16 cellular contexts compared by ENCODE assay signal in the genomic region with DNA sequence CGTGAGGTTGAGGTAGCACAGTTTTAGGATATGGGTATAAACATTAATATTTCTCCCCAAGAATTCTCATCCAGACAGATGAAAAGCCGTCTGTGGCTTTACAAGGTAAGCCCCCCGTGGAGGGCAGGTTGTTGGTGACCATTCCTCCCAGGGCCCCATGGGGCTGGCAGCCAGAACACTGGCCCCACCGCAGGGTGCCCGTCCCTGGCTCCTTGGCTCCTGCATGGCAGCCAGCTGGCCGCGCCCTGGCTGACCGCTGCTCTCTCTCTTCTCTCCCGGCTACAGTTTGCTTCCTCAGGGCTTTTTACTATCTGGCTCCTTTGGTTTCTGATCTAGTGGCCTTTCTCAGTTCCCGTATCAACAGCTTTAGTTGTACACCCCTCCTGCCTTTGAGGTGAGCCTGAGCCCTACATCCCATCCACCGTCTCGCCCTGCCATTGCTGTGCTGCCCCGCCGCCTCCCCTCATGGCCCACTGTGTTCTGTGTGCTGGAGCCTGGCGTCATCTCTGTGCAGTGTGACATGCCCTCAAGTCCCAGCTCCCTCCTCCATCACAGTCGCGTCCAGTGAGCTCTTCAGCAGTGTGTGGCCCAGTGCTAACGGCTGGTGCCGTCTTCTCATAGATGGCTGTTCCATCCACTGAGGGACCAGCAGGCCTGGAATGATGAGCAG. TPM values are rescaled to one million over a fixed set of nuclear protein-coding genes. Genes with fewer than 3 reads are reported as not detected.
A peak's percentile ranks its signal among the peaks of the same experiment; 100 is the strongest.
DNase-seq lines count a peak whose midpoint lies in the region; ATAC-seq, FAIRE-seq and TF ChIP-seq lines count a peak whose summit lies in the region.
"Had no signal": no experiment of that assay in that cellular context is flagged by ENCODE, and none has a peak within 500 bp of the region (broad histone marks: within the 10 kb centered on the region; RNA-seq: fewer than 3 reads in every experiment).

No MANE protein-coding gene starts in this region.

- H3K36me3 ChIP-seq in A673 (ENCODE audit: insufficient read depth, low read length, poor library complexity, severe bottlenecking): no peaks in the 10 kb centered on the region
- H3K36me3 ChIP-seq in CD4-positive, alpha-beta memory T cell (ENCODE audit: insufficient read depth, low read length): peaks cover 13% of the 10 kb centered on the region
- H3K36me3 ChIP-seq: pancreas had no signal

- H3K27ac ChIP-seq in A673 (ENCODE audit: low read depth, low read length, poor library complexity, severe bottlenecking): peak overlapping the region; percentile 24
- no peak overlapping the region for H3K27ac ChIP-seq in CD4-positive, alpha-beta memory T cell (ENCODE audit: low read depth, low read length)
- H3K27ac ChIP-seq: HL-60, pancreas, tibial nerve had no signal

- no peak overlapping the region for H3K4me3 ChIP-seq in A673 (ENCODE audit: low read depth, low read length, poor library complexity, severe bottlenecking)
- H3K4me3 ChIP-seq in CD4-positive, alpha-beta memory T cell (ENCODE audit: low read length in 2 of 2): no peak overlapping the region
- H3K4me3 ChIP-seq: pancreas, tibial nerve had no signal

- peak overlapping the region in 1 of 8 donors; percentile 31 for H3K4me3 Mint-ChIP-seq in CD4-positive, alpha-beta memory T cell
- no peak overlapping the region for H3K4me3 Mint-ChIP-seq in T-helper 17 cell
- H3K4me3 Mint-ChIP-seq in natural killer cell treated with Interleukin-12 subunit alpha and Interleukin-12 subunit beta and Interleukin-15 and Interleukin-18, amount 100 ng/mL, for 72 hours: no peak overlapping the region

- peaks cover 5 to 26% (median 17%) of the 10 kb centered on the region in 4 donors for H3K4me1 Mint-ChIP-seq in CD4-positive, alpha-beta memory T cell
- H3K4me1 Mint-ChIP-seq in T-helper 17 cell: peaks cover 22% of the 10 kb centered on the region
- H3K4me1 Mint-ChIP-seq in natural killer cell treated with Interleukin-12 subunit alpha and Interleukin-12 subunit beta and Interleukin-15 and Interleukin-18, amount 100 ng/mL, for 72 hours (ENCODE audit: low read depth in 2 of 2): peaks cover 21 to 28% of the 10 kb centered on the region in 2 donors

- CTCF ChIA-PET in A673 (lab: Charles Lee): no interaction called here
- CTCF ChIA-PET in CD4-positive, alpha-beta memory T cell (lab: Charles Lee; ENCODE audit: partially characterized antibody): interaction anchor here (0.9 kb wide), 1 partner anchor 26 kb away, joined by 3 read pairs; a partner anchor contains a TSS

- peak overlapping the region in 6 of 7 donors; percentile 17 to 82 (median 54) for H3K27ac Mint-ChIP-seq in CD4-positive, alpha-beta memory T cell
- peak overlapping the region; percentile 91 for H3K27ac Mint-ChIP-seq in T-helper 17 cell
- H3K27ac Mint-ChIP-seq in natural killer cell treated with Interleukin-12 subunit alpha and Interleukin-12 subunit beta and Interleukin-15 and Interleukin-18, amount 100 ng/mL, for 72 hours: peak overlapping the region; percentile 25 to 70

- H3K9me3 ChIP-seq in A673 (ENCODE audit: low read depth, low read length, poor library complexity, severe bottlenecking): no peaks in the 10 kb centered on the region
- H3K9me3 ChIP-seq in CD4-positive, alpha-beta memory T cell (ENCODE audit: control insufficient read depth in 1 of 2, low read length in 2 of 2): no peaks in the 10 kb centered on the region
- no peaks in the 10 kb centered on the region for H3K9me3 ChIP-seq in T-helper 17 cell (ENCODE audit: control insufficient read depth, low read length, poor library complexity, severe bottlenecking)
- H3K9me3 ChIP-seq: Caco-2, pancreas, tibial nerve had no signal

- no peak for TF ChIP-seq CTCF in A673 (conservative IDR thresholded peaks at IDR 0.05; ENCODE audit: low read depth, low read length)

- H3K27me3 ChIP-seq in A673 (replicated peaks; ENCODE audit: insufficient read depth, low read depth, low read length, poor library complexity): no peaks in the 10 kb centered on the region
- no peaks in the 10 kb centered on the region for H3K27me3 ChIP-seq in CD4-positive, alpha-beta memory T cell (ENCODE audit: insufficient read depth, low read length)
- H3K27me3 ChIP-seq: pancreas, tibial nerve had no signal

- ATAC-seq in T-helper 17 cell: no peak
- no peak for ATAC-seq in natural killer cell treated with Interleukin-12 subunit alpha and Interleukin-12 subunit beta and Interleukin-15 and Interleukin-18, amount 100 ng/mL, for 72 hours
- ATAC-seq in GM18909 (IDR thresholded peaks at IDR 0.05; ENCODE audit: poor library complexity, unreplicated experiment): no peak
- ATAC-seq: pancreas had no signal

- H3K9me3 Mint-ChIP-seq in CD4-positive, alpha-beta memory T cell: peaks cover 0 to 2% (median 0%) of the 10 kb centered on the region in 8 donors
- no peaks in the 10 kb centered on the region for H3K9me3 Mint-ChIP-seq in natural killer cell treated with Interleukin-12 subunit alpha and Interleukin-12 subunit beta and Interleukin-15 and Interleukin-18, amount 100 ng/mL, for 72 hours

- no peaks in the 10 kb centered on the region for H3K27me3 Mint-ChIP-seq in CD4-positive, alpha-beta memory T cell
- H3K27me3 Mint-ChIP-seq in T-helper 17 cell: no peaks in the 10 kb centered on the region
- no peaks in the 10 kb centered on the region for H3K27me3 Mint-ChIP-seq in natural killer cell treated with Interleukin-12 subunit alpha and Interleukin-12 subunit beta and Interleukin-15 and Interleukin-18, amount 100 ng/mL, for 72 hours

- peaks cover 11 to 41% of the 10 kb centered on the region in 2 donors for H3K36me3 Mint-ChIP-seq in CD4-positive, alpha-beta memory T cell
- H3K36me3 Mint-ChIP-seq in T-helper 17 cell (ENCODE audit: low read depth): peaks cover 3% of the 10 kb centered on the region
- H3K36me3 Mint-ChIP-seq in natural killer cell treated with Interleukin-12 subunit alpha and Interleukin-12 subunit beta and Interleukin-15 and Interleukin-18, amount 100 ng/mL, for 72 hours: no peaks in the 10 kb centered on the region

- POLR2A ChIA-PET in A673 (lab: Charles Lee; ENCODE audit: low non-redundant PET): no interaction called here
- POLR2A ChIA-PET in CD4-positive, alpha-beta memory T cell (lab: Charles Lee; ENCODE audit: partially characterized antibody): interaction anchor here (1.3 to 1.6 kb wide), 2 partner anchors 12 to 102 kb away, joined by 3 to 6 read pairs; a partner anchor contains a TSS

- no peak for FAIRE-seq in GM19239 (lab: Jason Lieb, UNC)
- FAIRE-seq: frontal cortex, pancreas had no signal

- intact Hi-C loops in A673 (cut with micrococcal nuclease; ENCODE audit: unreplicated experiment): no loop called here
- intact Hi-C loops in CD4-positive, alpha-beta memory T cell (cut with micrococcal nuclease): no loop called here

- peaks cover 35% of the 10 kb centered on the region for H3K4me1 ChIP-seq in A673 (ENCODE audit: insufficient read depth, low read length, poor library complexity, severe bottlenecking)
- peaks cover 12% of the 10 kb centered on the region for H3K4me1 ChIP-seq in CD4-positive, alpha-beta memory T cell (ENCODE audit: insufficient read depth, low read length)

- BruUV-seq in A673 (replicated peaks; lab: Mats Ljungman, UMichigan): no TSS peak

- DNase-seq in A673 (ENCODE audit: low spot score) (no peak), T-helper 17 cell (no peak), GM19239 (ENCODE audit: insufficient read length, low spot score) (no peak), DMS 273 treated with DMSO at 0.1 percent for 48 hours (lab: John Stamatoyannopoulos, UW) (no peak)
- DNase-seq in CD4-positive, alpha-beta memory T cell: no peak
- DNase-seq in natural killer cell treated with Interleukin-12 subunit alpha and Interleukin-12 subunit beta and Interleukin-15 and Interleukin-18, amount 100 ng/mL, for 72 hours (ENCODE audit: low spot score): no peak
- DNase-seq: activated CD4-positive, CD25-positive, alpha-beta regulatory T cell treated with anti-CD3 and anti-CD28 coated beads, Interleukin-2, amount 50 U/mL, for 72 hours; Caco-2; NCI-H2107; NCI-H510A; stimulated activated naive CD4-positive, alpha-beta T cell had no signal

RNA-seq across cellular contexts. Expression of a gene that starts 25.8 kb away (rescaled TPM):
- 57.9 and 63.0 TPM in 2 replicates for total RNA-seq in A673 (2021)
- total RNA-seq in CD4-positive, alpha-beta memory T cell: 10 to 100 TPM; 66.2 to 71.3 TPM
- polyA plus RNA-seq in CD4-positive, alpha-beta memory T cell: 10 to 100 TPM; 12.4 to 24.7 TPM
- 10 to 100 TPM; 53.3 to 64.9 TPM for total RNA-seq in T-helper 17 cell
- 10 to 100 TPM; 85.2 to 94.1 TPM for total RNA-seq in natural killer cell treated with Interleukin-12 subunit alpha and Interleukin-12 subunit beta and Interleukin-15 and Interleukin-18, amount 100 ng/mL, for 72 hours
